ENCODE assay signal across 27 cellular contexts in the genomic region with DNA sequence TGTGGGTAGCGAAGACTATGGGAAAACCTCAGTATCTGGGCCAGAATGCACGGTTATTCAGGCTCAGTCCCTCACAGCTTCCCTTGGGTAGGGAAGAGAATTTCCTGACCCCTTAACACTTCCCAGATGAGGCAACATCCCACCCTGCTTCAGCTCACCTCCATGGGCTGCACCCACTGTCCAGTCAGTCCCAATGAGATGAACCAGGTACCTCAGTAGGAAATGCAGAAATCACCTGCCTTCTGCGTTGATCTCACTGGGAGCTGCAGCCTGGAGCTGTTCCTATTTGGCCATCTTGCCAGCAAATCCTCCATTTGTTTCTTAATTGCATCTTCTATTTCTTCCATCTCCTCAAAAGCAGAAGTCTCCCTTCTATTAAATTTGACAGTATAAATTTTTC.
"Had no signal": no experiment of that assay in that cellular context is flagged by ENCODE, and none has a peak within 500 bp of the region (broad histone marks: within the 10 kb centered on the region; RNA-seq: fewer than 3 reads in every experiment).

No MANE protein-coding gene starts in this region.

- DNase-seq: stimulated activated CD4-positive, alpha-beta T cell treated with anti-CD3 and anti-CD28 coated beads, Interleukin-2, amount 100 ng/mL, for 48 hours; stimulated activated CD4-positive, alpha-beta T cell treated with anti-CD3 and anti-CD28 coated beads, Interleukin-4, amount 100 ng/mL, for 1 hour; stimulated activated CD4-positive, alpha-beta T cell treated with anti-CD3 and anti-CD28 coated beads, Interleukin-4, amount 100 ng/mL, for 24 hours; stimulated activated CD4-positive, alpha-beta T cell treated with anti-CD3 and anti-CD28 coated beads, Interleukin-4, amount 100 ng/mL, for 4 hours; stimulated activated CD8-positive, alpha-beta memory T cell treated with anti-CD3 and anti-CD28 coated beads, Interleukin-4, amount 100 ng/mL, for 48 hours; stimulated activated naive B cell treated with anti-CD40 and anti-IgM and Interleukin-4, amounts not matched to agents 10 μg/mL and 1 μg/mL and 100 μg/mL, for 72 hours; stimulated activated naive CD4-positive, alpha-beta T cell; stimulated activated naive CD4-positive, alpha-beta T cell treated with Interleukin-2 at 50 U/mL for 16 hours; stimulated activated naive CD8-positive, alpha-beta T cell treated with anti-CD3 and anti-CD28 coated beads, Interleukin-15, amount 100 ng/mL, for 72 hours; stimulated activated naive CD8-positive, alpha-beta T cell treated with anti-CD3 and anti-CD28 coated beads, Interleukin-15, Interleukin-2, amounts not matched to agents 100 U/mL and 50 U/mL, for 24 hours; stomach; substantia nigra; testis; thyroid gland; tibial artery; transverse colon; trophoblast cell; upper lobe of right lung; uterus had no signal

- H3K4me1 ChIP-seq: suprapubic skin, testis, thyroid gland, tibial artery, tibial nerve, transverse colon, upper lobe of right lung, uterus, vagina had no signal

- H3K4me3 ChIP-seq: stomach, suprapubic skin, testis, thoracic aorta, thyroid gland, tibial artery, tibial nerve, transverse colon, upper lobe of left lung, upper lobe of right lung, uterus, vagina had no signal

- H3K9me3 ChIP-seq: suprapubic skin, testis, thoracic aorta, thyroid gland, transverse colon, upper lobe of left lung, upper lobe of right lung, uterus, vagina had no signal

- H3K27me3 ChIP-seq: stomach, suprapubic skin, testis, thyroid gland, tibial artery, tibial nerve, transverse colon, upper lobe of left lung, upper lobe of right lung, uterus, vagina had no signal

- ATAC-seq: stimulated activated effector memory CD8-positive, alpha-beta T cell treated with anti-CD3 and anti-CD28 coated beads, Interleukin-12 subunit alpha, Interleukin-12 subunit beta, amount 100 ng/mL, for 72 hours; stimulated activated memory B cell treated with anti-CD40 and anti-IgM and Interleukin-4, amounts not matched to agents 10 μg/mL and 1 μg/mL and 100 μg/mL, for 72 hours; stimulated activated naive B cell treated with anti-CD40 and anti-IgM and Interleukin-4, amounts not matched to agents 10 μg/mL and 1 μg/mL and 100 μg/mL, for 72 hours; stimulated activated naive CD8-positive, alpha-beta T cell treated with anti-CD3 and anti-CD28 coated beads, Interleukin-15, amount 100 ng/mL, for 72 hours; stimulated activated naive CD8-positive, alpha-beta T cell treated with anti-CD3 and anti-CD28 coated beads, Interleukin-15, Interleukin-2, amounts not matched to agents 100 U/mL and 50 U/mL, for 24 hours had no signal

- H3K27ac ChIP-seq: stomach, suprapubic skin, testis, thoracic aorta, thyroid gland, tibial artery, tibial nerve, transverse colon, upper lobe of left lung, upper lobe of right lung, uterus, vagina had no signal

- FAIRE-seq: urothelium cell line had no signal

- H3K36me3 ChIP-seq: stomach, suprapubic skin, thoracic aorta, thyroid gland, tibial artery, tibial nerve, transverse colon, upper lobe of left lung, upper lobe of right lung, uterus, vagina had no signal
